ENCODE assay signal across 8 cellular contexts in the genomic region with DNA sequence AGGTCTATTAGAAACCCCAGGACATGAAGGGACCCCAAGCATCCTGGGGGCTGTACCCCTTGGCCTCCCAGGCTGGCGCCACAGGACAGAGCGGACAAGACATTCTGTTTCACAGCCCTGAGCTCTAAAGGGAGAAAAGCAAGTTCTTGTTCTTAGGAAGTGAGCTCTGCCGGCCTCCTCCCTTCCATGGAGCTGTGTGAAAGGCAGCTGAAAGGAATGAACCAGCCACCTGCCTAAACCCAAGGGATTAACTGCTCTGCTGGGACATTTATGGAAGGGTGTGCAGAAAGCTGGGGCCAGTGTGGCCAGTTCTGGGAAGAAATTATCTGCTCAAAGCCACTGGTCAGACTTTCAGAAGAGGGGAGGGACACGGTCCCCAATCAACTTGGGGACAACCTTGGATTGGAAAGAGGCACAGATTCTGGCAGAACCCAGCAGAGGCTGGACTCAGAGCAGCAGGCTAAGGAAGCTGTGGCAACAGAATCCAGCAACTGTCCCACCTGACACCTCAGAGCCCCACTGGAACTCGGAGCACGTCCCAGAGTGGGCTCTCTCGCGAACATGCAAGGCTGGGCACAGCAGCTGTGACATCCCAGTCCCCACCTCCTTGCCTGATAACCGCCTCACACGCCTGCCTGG. TPM values are rescaled to one million over a fixed set of nuclear protein-coding genes. Genes with fewer than 3 reads are reported as not detected.
DNase-seq lines count a peak whose midpoint lies in the region; ATAC-seq and TF ChIP-seq lines count a peak whose summit lies in the region.

No MANE protein-coding gene starts in this region.

- H3F3A ChIP-seq in PC-9 (ENCODE audit: insufficient read depth, low read depth): peaks cover 2% of the 10 kb centered on the region; the same call in 1 of the 2 replicates

- ATAC-seq in GM21528 (IDR thresholded peaks at IDR 0.05; ENCODE audit: low FRiP score, unreplicated experiment) (peak; percentile 4), GM21717 (IDR thresholded peaks at IDR 0.05; ENCODE audit: unreplicated experiment) (no peak)

- H2AFZ ChIP-seq in PC-9 (peak overlapping the region; percentile 86), neuron (ENCODE audit: low read depth, low read length) (no peak overlapping the region)

- H3K4me2 ChIP-seq in PC-9: peak overlapping the region; percentile 99

- H3K4me1 ChIP-seq in PC-9 (replicated peaks; ENCODE audit: insufficient read depth): no peaks in the 10 kb centered on the region
- H3K4me1 ChIP-seq in neuron (ENCODE audit: insufficient read depth, low read length): peaks cover 36% of the 10 kb centered on the region

- no peaks in the 10 kb centered on the region for H3K36me3 ChIP-seq in PC-9 (ENCODE audit: low read depth)
- H3K36me3 ChIP-seq in neuron (ENCODE audit: insufficient read depth, low read length): peaks cover 25% of the 10 kb centered on the region

- H3K27ac Mint-ChIP-seq in endothelial cell (ENCODE audit: unreplicated experiment): peak overlapping the region; percentile 24

- H3K4me3 ChIP-seq in PC-9 (peak overlapping the region; percentile 86), neuron (ENCODE audit: low read length) (peak overlapping the region; percentile 80)

- CTCF ChIA-PET in PC-9 (lab: Charles Lee): interaction anchor here (0.6 to 1.4 kb wide), 3 partner anchors 30 to 177 kb away, joined by 3 read pairs; partner anchors contain the start of gene NOL9

- peaks cover 6% of the 10 kb centered on the region for H3K36me3 Mint-ChIP-seq in endothelial cell (ENCODE audit: low read depth, unreplicated experiment)

- peak overlapping the region; percentile 88 for H3K4me3 Mint-ChIP-seq in endothelial cell (ENCODE audit: unreplicated experiment)

- peaks cover 18% of the 10 kb centered on the region for H3K4me1 Mint-ChIP-seq in endothelial cell (ENCODE audit: unreplicated experiment)

- POLR2A ChIA-PET in PC-9 (lab: Charles Lee; ENCODE audit: unreplicated experiment): interaction anchor here (0.6 to 1.0 kb wide), 3 partner anchors 22 to 1311 kb away, joined by 3 to 12 read pairs (median 3); no protein-coding TSS in a partner anchor

- peaks cover 11% of the 10 kb centered on the region for H3K27me3 Mint-ChIP-seq in endothelial cell (ENCODE audit: unreplicated experiment)

- H3K9me3 ChIP-seq in PC-9 (ENCODE audit: insufficient read depth, low read depth) (no peaks in the 10 kb centered on the region), neuron (ENCODE audit: low read length) (no peaks in the 10 kb centered on the region)

- intact Hi-C loops in PC-9 (cut with micrococcal nuclease; ENCODE audit: unreplicated experiment): loop anchor here (1.0 to 5.0 kb wide), 3 partner anchors 13 to 108 kb away; partner anchors contain the start of genes NOL9, PHF13 and PLEKHG5

- H3K27me3 ChIP-seq in PC-9 (ENCODE audit: insufficient read depth, low read depth) (no peaks in the 10 kb centered on the region), neuron (ENCODE audit: insufficient read depth, low read length) (no peaks in the 10 kb centered on the region)

- H3K9me3 Mint-ChIP-seq in endothelial cell (ENCODE audit: unreplicated experiment): no peaks in the 10 kb centered on the region

- peak overlapping the region; percentile 84 for H3K27ac ChIP-seq in PC-9

- no peaks in the 10 kb centered on the region for H3K9me2 ChIP-seq in PC-9 (ENCODE audit: insufficient read depth)

- DNase-seq in PC-9: peak in 1 of 2 experiments; percentile 17
- no peak for DNase-seq in endothelial cell (ENCODE audit: low spot score)
- no peak for DNase-seq in pons (ENCODE audit: low spot score)
- no peak for DNase-seq in germinal center (ENCODE audit: low spot score)
- DNase-seq in activated effector memory CD4-positive, alpha-beta T cell treated with Interleukin-2 at 50 U/mL for 16 hours: no peak

- no peaks in the 10 kb centered on the region; the same call in 1 of the 2 replicates for H4K20me1 ChIP-seq in PC-9 (ENCODE audit: insufficient read depth)

- TSS peak; percentile 59 for BruUV-seq in PC-9 (replicated peaks; lab: Mats Ljungman, UMichigan)

- TF ChIP-seq CTCF in PC-9 (conservative IDR thresholded peaks at IDR 0.05) (no peak), endothelial cell (IDR thresholded peaks at IDR 0.05; ENCODE audit: unreplicated experiment) (no peak)

- peaks cover 52% of the 10 kb centered on the region for H3K79me2 ChIP-seq in PC-9 (ENCODE audit: low read depth)

RNA-seq across cellular contexts. Expression of gene KLHL21, which starts 2.1 kb away (rescaled TPM):
- 20.6 and 24.4 TPM in 2 replicates for total RNA-seq in PC-9 (2021)
- 5.0 TPM for total RNA-seq in endothelial cell (ENCODE audit: unreplicated experiment)

RNA-seq across cellular contexts. Expression of gene PHF13, which starts 13.0 kb away (rescaled TPM):
- total RNA-seq in PC-9 (2021) (18.2 and 20.9 TPM in 2 replicates), endothelial cell (ENCODE audit: unreplicated experiment) (21.6 TPM)

RNA-seq across cellular contexts. Expression of gene ZBTB48, which starts 20.7 kb away (rescaled TPM):
- total RNA-seq in PC-9 (2021) (17.2 and 25.5 TPM in 2 replicates), endothelial cell (ENCODE audit: unreplicated experiment) (32.2 TPM)

RNA-seq across cellular contexts. Expression of gene THAP3, which starts 24.1 kb away (rescaled TPM):
- total RNA-seq in PC-9 (2021) (14.6 and 18.7 TPM in 2 replicates), endothelial cell (ENCODE audit: unreplicated experiment) (13.5 TPM)

RNA-seq across cellular contexts. Expression of gene TAS1R1, which starts 45.4 kb away (rescaled TPM):
- total RNA-seq in PC-9 (2021): not detected in 2 replicates
- total RNA-seq in endothelial cell (ENCODE audit: unreplicated experiment): not detected
